ENCODE assay signal across 18 cellular contexts in the genomic region with DNA sequence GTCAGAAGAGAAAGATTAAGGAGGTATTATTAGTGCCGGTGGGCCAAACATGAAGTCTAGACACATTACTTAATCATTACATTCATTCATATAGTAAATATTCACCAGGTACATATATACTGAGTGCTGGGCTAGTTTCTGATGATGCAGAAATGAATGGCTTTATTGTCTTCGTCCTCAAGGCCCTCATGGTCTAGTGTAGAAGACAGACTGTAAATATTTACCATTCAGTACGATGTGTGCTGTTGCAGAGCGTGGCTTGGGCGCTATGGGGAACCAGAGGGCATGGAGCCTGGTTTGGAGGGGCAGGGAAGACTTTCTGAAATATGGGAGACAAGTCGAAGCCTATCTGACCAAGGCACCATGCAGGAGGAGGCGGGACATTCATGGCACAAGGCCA. TPM values are rescaled to one million over a fixed set of nuclear protein-coding genes. Genes with fewer than 3 reads are reported as not detected.
A peak's percentile ranks its signal among the peaks of the same experiment; 100 is the strongest.
DNase-seq lines count a peak whose midpoint lies in the region; ATAC-seq and TF ChIP-seq lines count a peak whose summit lies in the region.
"Had no signal": no experiment of that assay in that cellular context is flagged by ENCODE, and none has a peak within 500 bp of the region (broad histone marks: within the 10 kb centered on the region; RNA-seq: fewer than 3 reads in every experiment).

No MANE protein-coding gene starts in this region.

- intact Hi-C loops in spleen (cut with DNase I; ENCODE audit: low total_unique reads) = no loop called here
- intact Hi-C loops in activated T-helper 1 cell treated with anti-CD3 and anti-CD28 coated beads, Interleukin-12 subunit alpha, Interleukin-12 subunit beta, Interleukin-2, Interleukin-4 antibody, amounts not matched to agents 30 ng/mL and 10 ng/mL and 1 ng/mL, durations not matched to agents 14 hours and 24 hours and 36 hours (cut with micrococcal nuclease) = no loop called here

- no peak for ATAC-seq in GM19328 (IDR thresholded peaks at IDR 0.05; ENCODE audit: unreplicated experiment)
- ATAC-seq: PC-3 had no signal

- DNase-seq in NCI-H146 (lab: John Stamatoyannopoulos, UW) (peak; percentile 24), NCI-H146 treated with DMSO at 0.1 percent for 48 hours (lab: John Stamatoyannopoulos, UW; ENCODE audit: unreplicated experiment) (no peak), NCI-H1105 (lab: John Stamatoyannopoulos, UW) (peak; percentile 41), NCI-H748 (lab: John Stamatoyannopoulos, UW; ENCODE audit: unreplicated experiment) (peak; percentile 80), spleen (peak; percentile 46), D341Med (ENCODE audit: low spot score) (no peak)
- DNase-seq in activated T-helper 1 cell treated with anti-CD3 and anti-CD28 coated beads, Interleukin-12 subunit alpha, Interleukin-12 subunit beta, Interleukin-2, Interleukin-4 antibody, amounts not matched to agents 30 ng/mL and 10 ng/mL and 1 ng/mL, durations not matched to agents 14 hours and 24 hours and 36 hours (ENCODE audit: low spot score) = no peak
- DNase-seq: 8988T, KBM-7, NCI-H1048, NCI-H446 treated with DMSO at 0.1 percent for 48 hours, PC-3, SK-N-SH, T-helper 1 cell had no signal

- no peaks in the 10 kb centered on the region for H3K36me3 ChIP-seq in spleen
- H3K36me3 ChIP-seq: BLaER1 treated with 17β-estradiol and CSF1 and Interleukin-3, amounts not matched to agents 10 nM and 100 nM had no signal

- H3K4me1 ChIP-seq in spleen = peaks cover 0 to 20% (median 3%) of the 10 kb centered on the region in 6 donors

- no peak overlapping the region for H3K27ac Mint-ChIP-seq in activated T-helper 1 cell treated with anti-CD3 and anti-CD28 coated beads, Interleukin-12 subunit alpha, Interleukin-12 subunit beta, Interleukin-2, Interleukin-4 antibody, amounts not matched to agents 30 ng/mL and 10 ng/mL and 1 ng/mL, durations not matched to agents 14 hours and 24 hours and 36 hours

- H3K27me3 ChIP-seq in spleen (replicated peaks in 1 of 7) = no peaks in the 10 kb centered on the region
- H3K27me3 ChIP-seq: BLaER1 treated with 17β-estradiol and CSF1 and Interleukin-3, amounts not matched to agents 10 nM and 100 nM had no signal

- H3K4me3 Mint-ChIP-seq in activated T-helper 1 cell treated with anti-CD3 and anti-CD28 coated beads, Interleukin-12 subunit alpha, Interleukin-12 subunit beta, Interleukin-2, Interleukin-4 antibody, amounts not matched to agents 30 ng/mL and 10 ng/mL and 1 ng/mL, durations not matched to agents 14 hours and 24 hours and 36 hours = no peak overlapping the region

- no peak for TF ChIP-seq POLR2A in spleen (IDR thresholded peaks at IDR 0.05)

- no peak for TF ChIP-seq CTCF in spleen (IDR thresholded peaks at IDR 0.05 in 8 of 11, conservative IDR thresholded peaks at IDR 0.05 in 3 of 11)

- H3K27me3 Mint-ChIP-seq in activated T-helper 1 cell treated with anti-CD3 and anti-CD28 coated beads, Interleukin-12 subunit alpha, Interleukin-12 subunit beta, Interleukin-2, Interleukin-4 antibody, amounts not matched to agents 30 ng/mL and 10 ng/mL and 1 ng/mL, durations not matched to agents 14 hours and 24 hours and 36 hours (ENCODE audit: insufficient read depth) = peaks cover 2% of the 10 kb centered on the region

- H3K4me3 ChIP-seq in spleen = no peak overlapping the region
- H3K4me3 ChIP-seq: BLaER1 treated with 17β-estradiol and CSF1 and Interleukin-3, amounts not matched to agents 10 nM and 100 nM had no signal

- no peaks in the 10 kb centered on the region for H3K36me3 Mint-ChIP-seq in activated T-helper 1 cell treated with anti-CD3 and anti-CD28 coated beads, Interleukin-12 subunit alpha, Interleukin-12 subunit beta, Interleukin-2, Interleukin-4 antibody, amounts not matched to agents 30 ng/mL and 10 ng/mL and 1 ng/mL, durations not matched to agents 14 hours and 24 hours and 36 hours (ENCODE audit: low read depth)

- no peaks in the 10 kb centered on the region for H3K4me1 Mint-ChIP-seq in activated T-helper 1 cell treated with anti-CD3 and anti-CD28 coated beads, Interleukin-12 subunit alpha, Interleukin-12 subunit beta, Interleukin-2, Interleukin-4 antibody, amounts not matched to agents 30 ng/mL and 10 ng/mL and 1 ng/mL, durations not matched to agents 14 hours and 24 hours and 36 hours (ENCODE audit: low read depth)

- H3K9me3 Mint-ChIP-seq in activated T-helper 1 cell treated with anti-CD3 and anti-CD28 coated beads, Interleukin-12 subunit alpha, Interleukin-12 subunit beta, Interleukin-2, Interleukin-4 antibody, amounts not matched to agents 30 ng/mL and 10 ng/mL and 1 ng/mL, durations not matched to agents 14 hours and 24 hours and 36 hours = no peaks in the 10 kb centered on the region

- H3K9me3 ChIP-seq in spleen = no peaks in the 10 kb centered on the region
- H3K9me3 ChIP-seq: SK-N-SH had no signal

- no peak overlapping the region for H3K27ac ChIP-seq in spleen
- H3K27ac ChIP-seq: BLaER1 treated with 17β-estradiol and CSF1 and Interleukin-3, amounts not matched to agents 10 nM and 100 nM; HL-60 had no signal

- WGBS in spleen, 5 donors = 80 to 87% (median 83%) methylated on average over 7 of the region's 7 CpGs

RNA-seq across cellular contexts. Expression of gene TCL1B, which starts 37.0 kb away (rescaled TPM):
- total RNA-seq in spleen = 1 to 10 TPM in 3 of 7 donors, under 1 TPM in 3, not detected in 1; 0.55 to 2.0 (median 1.1) TPM
- polyA plus RNA-seq in spleen = 1 to 10 TPM in 1 of 3 donors, under 1 TPM in 2; 0.22 to 3.8 (median 0.93) TPM
- not detected in 2 replicates for total RNA-seq in activated T-helper 1 cell treated with anti-CD3 and anti-CD28 coated beads, Interleukin-12 subunit alpha, Interleukin-12 subunit beta, Interleukin-2, Interleukin-4 antibody, amounts not matched to agents 30 ng/mL and 10 ng/mL and 1 ng/mL, durations not matched to agents 14 hours and 24 hours and 36 hours
- total RNA-seq: M059J, PC-3 had no signal
- polyA plus RNA-seq: SK-N-SH had no signal

Comparison
In these comparisons a context has a peak if more than half of its experiments do, and no peak if none do; other contexts are left out.
1. DNase-seq: peak in NCI-H146 (single experiment), NCI-H1105 (single experiment), NCI-H748 (single experiment) and spleen (single experiment); none in NCI-H146 treated with DMSO at 0.1 percent for 48 hours (single experiment), activated T-helper 1 cell treated with anti-CD3 and anti-CD28 coated beads, Interleukin-12 subunit alpha, Interleukin-12 subunit beta, Interleukin-2, Interleukin-4 antibody, amounts not matched to agents 30 ng/mL and 10 ng/mL and 1 ng/mL, durations not matched to agents 14 hours and 24 hours and 36 hours (single experiment) and D341Med (single experiment).